12 cellular contexts compared by ENCODE assay signal in genomic region chr9:87115790-87116189, GRCh38.
"Had no signal": no experiment of that assay in that cellular context is flagged by ENCODE, and none has a peak within 500 bp of the region (broad histone marks: within the 10 kb centered on the region; RNA-seq: fewer than 3 reads in every experiment).

No MANE protein-coding gene starts in this region.

- H3K4me3 Mint-ChIP-seq: activated CD4-positive, alpha-beta T cell treated with anti-CD3 and anti-CD28 coated beads, Interleukin-2, amount 10 ng/mL, durations not matched to agents 7 days and 5 days; T-helper 17 cell had no signal

- H3K4me3 ChIP-seq: dorsolateral prefrontal cortex had no signal

- H3K9me3 Mint-ChIP-seq: activated T-helper 2 cell treated with anti-CD3 and anti-CD28 coated beads, Interferon-gamma antibody, Interleukin-2, Interleukin-4, amounts not matched to agents 10 μg/mL and 5 μg/mL and 100 μg/mL, durations not matched to agents 14 hours and 24 hours and 36 hours had no signal

- H3K36me3 ChIP-seq: brain microvascular endothelial cell had no signal

- H3K27ac ChIP-seq: brain microvascular endothelial cell, dorsolateral prefrontal cortex had no signal

- H3K27me3 ChIP-seq: brain microvascular endothelial cell, dorsolateral prefrontal cortex had no signal

- DNase-seq: activated CD4-positive, alpha-beta T cell treated with anti-CD3 and anti-CD28 coated beads, Interleukin-2, amount 10 ng/mL, durations not matched to agents 7 days and 5 days; activated CD4-positive, CD25-positive, alpha-beta regulatory T cell; activated CD8-positive, alpha-beta memory T cell treated with anti-CD3 and anti-CD28 coated beads for 24 hours; activated naive CD4-positive, alpha-beta T cell treated with anti-CD3 and anti-CD28 coated beads, Interleukin-2, amount 50 U/mL, for 16 hours; activated T-cell treated with anti-CD3 and anti-CD28 coated beads for 4 hours; brain microvascular endothelial cell; cerebellar nuclear complex; dorsolateral prefrontal cortex; small intestine; T-helper 17 cell; trophoblast cell had no signal

- ATAC-seq: T-helper 17 cell had no signal

- H3K27ac Mint-ChIP-seq: activated CD4-positive, alpha-beta T cell treated with anti-CD3 and anti-CD28 coated beads, Interleukin-2, amount 10 ng/mL, durations not matched to agents 7 days and 5 days; activated T-helper 2 cell treated with anti-CD3 and anti-CD28 coated beads, Interferon-gamma antibody, Interleukin-2, Interleukin-4, amounts not matched to agents 10 μg/mL and 5 μg/mL and 100 μg/mL, durations not matched to agents 14 hours and 24 hours and 36 hours; T-helper 17 cell had no signal

- H3K4me1 Mint-ChIP-seq: activated CD4-positive, alpha-beta T cell treated with anti-CD3 and anti-CD28 coated beads, Interleukin-2, amount 10 ng/mL, durations not matched to agents 7 days and 5 days; T-helper 17 cell had no signal
